Comparison of ENCODE assay signal across 1 cellular context in the genomic region with DNA sequence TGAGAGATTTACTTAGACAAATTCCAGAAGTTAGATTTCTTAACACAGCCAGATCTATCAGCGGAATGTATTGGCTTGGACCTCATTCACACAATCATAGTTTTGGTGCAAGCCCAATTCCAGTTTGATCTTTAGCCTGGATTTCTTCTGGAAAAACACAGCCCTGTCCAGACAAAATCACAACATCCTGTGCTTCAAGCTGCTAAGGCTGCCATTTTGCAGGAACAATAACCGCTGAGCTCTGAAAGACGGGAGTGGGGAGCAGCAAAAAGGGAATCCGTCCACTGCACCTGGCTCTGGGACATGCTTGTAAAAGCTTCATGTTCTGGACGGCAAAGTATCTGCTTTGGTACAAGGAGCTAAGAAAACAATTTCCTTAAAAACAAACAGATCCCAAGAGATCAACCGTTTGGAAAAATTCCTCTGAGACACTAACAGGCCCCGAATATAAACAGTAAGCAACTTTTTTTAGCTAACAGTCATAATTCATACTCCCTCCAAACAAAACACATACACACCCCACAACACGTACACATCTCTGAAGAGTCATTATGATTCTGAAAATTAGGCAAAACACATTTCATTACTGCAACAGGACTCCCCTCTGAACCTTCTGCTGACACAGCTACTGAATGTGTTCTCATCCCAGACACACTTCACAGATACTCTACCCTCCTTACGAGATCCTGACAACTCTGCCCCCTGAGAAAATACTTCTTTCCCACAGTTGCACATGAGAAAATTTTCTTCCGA.
TF ChIP-seq lines count a peak whose summit lies in the region.

No MANE protein-coding gene starts in this region.

TF ChIP-seq in WTC11, 78 proteins besides CTCF, POLR2A, EP300 and RAD21 (continued from another document):
- TF ChIP-seq, protein P1, sequence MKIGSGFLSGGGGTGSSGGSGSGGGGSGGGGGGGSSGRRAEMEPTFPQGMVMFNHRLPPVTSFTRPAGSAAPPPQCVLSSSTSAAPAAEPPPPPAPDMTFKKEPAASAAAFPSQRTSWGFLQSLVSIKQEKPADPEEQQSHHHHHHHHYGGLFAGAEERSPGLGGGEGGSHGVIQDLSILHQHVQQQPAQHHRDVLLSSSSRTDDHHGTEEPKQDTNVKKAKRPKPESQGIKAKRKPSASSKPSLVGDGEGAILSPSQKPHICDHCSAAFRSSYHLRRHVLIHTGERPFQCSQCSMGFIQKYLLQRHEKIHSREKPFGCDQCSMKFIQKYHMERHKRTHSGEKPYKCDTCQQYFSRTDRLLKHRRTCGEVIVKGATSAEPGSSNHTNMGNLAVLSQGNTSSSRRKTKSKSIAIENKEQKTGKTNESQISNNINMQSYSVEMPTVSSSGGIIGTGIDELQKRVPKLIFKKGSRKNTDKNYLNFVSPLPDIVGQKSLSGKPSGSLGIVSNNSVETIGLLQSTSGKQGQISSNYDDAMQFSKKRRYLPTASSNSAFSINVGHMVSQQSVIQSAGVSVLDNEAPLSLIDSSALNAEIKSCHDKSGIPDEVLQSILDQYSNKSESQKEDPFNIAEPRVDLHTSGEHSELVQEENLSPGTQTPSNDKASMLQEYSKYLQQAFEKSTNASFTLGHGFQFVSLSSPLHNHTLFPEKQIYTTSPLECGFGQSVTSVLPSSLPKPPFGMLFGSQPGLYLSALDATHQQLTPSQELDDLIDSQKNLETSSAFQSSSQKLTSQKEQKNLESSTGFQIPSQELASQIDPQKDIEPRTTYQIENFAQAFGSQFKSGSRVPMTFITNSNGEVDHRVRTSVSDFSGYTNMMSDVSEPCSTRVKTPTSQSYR (CRISPR knock-in tag; IDR thresholded peaks at IDR 0.05) = no peak
- TF ChIP-seq, protein P2, sequence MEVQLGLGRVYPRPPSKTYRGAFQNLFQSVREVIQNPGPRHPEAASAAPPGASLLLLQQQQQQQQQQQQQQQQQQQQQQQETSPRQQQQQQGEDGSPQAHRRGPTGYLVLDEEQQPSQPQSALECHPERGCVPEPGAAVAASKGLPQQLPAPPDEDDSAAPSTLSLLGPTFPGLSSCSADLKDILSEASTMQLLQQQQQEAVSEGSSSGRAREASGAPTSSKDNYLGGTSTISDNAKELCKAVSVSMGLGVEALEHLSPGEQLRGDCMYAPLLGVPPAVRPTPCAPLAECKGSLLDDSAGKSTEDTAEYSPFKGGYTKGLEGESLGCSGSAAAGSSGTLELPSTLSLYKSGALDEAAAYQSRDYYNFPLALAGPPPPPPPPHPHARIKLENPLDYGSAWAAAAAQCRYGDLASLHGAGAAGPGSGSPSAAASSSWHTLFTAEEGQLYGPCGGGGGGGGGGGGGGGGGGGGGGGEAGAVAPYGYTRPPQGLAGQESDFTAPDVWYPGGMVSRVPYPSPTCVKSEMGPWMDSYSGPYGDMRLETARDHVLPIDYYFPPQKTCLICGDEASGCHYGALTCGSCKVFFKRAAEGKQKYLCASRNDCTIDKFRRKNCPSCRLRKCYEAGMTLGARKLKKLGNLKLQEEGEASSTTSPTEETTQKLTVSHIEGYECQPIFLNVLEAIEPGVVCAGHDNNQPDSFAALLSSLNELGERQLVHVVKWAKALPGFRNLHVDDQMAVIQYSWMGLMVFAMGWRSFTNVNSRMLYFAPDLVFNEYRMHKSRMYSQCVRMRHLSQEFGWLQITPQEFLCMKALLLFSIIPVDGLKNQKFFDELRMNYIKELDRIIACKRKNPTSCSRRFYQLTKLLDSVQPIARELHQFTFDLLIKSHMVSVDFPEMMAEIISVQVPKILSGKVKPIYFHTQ (CRISPR knock-in tag; IDR thresholded peaks at IDR 0.05) = no peak
- TF ChIP-seq, protein P3, sequence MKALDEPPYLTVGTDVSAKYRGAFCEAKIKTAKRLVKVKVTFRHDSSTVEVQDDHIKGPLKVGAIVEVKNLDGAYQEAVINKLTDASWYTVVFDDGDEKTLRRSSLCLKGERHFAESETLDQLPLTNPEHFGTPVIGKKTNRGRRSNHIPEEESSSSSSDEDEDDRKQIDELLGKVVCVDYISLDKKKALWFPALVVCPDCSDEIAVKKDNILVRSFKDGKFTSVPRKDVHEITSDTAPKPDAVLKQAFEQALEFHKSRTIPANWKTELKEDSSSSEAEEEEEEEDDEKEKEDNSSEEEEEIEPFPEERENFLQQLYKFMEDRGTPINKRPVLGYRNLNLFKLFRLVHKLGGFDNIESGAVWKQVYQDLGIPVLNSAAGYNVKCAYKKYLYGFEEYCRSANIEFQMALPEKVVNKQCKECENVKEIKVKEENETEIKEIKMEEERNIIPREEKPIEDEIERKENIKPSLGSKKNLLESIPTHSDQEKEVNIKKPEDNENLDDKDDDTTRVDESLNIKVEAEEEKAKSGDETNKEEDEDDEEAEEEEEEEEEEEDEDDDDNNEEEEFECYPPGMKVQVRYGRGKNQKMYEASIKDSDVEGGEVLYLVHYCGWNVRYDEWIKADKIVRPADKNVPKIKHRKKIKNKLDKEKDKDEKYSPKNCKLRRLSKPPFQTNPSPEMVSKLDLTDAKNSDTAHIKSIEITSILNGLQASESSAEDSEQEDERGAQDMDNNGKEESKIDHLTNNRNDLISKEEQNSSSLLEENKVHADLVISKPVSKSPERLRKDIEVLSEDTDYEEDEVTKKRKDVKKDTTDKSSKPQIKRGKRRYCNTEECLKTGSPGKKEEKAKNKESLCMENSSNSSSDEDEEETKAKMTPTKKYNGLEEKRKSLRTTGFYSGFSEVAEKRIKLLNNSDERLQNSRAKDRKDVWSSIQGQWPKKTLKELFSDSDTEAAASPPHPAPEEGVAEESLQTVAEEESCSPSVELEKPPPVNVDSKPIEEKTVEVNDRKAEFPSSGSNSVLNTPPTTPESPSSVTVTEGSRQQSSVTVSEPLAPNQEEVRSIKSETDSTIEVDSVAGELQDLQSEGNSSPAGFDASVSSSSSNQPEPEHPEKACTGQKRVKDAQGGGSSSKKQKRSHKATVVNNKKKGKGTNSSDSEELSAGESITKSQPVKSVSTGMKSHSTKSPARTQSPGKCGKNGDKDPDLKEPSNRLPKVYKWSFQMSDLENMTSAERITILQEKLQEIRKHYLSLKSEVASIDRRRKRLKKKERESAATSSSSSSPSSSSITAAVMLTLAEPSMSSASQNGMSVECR (CRISPR knock-in tag; IDR thresholded peaks at IDR 0.05; ENCODE audit: borderline replicate concordance) = no peak
- no peak for TF ChIP-seq CREB1 (CRISPR knock-in tag; IDR thresholded peaks at IDR 0.05)
- TF ChIP-seq MXD4 (CRISPR knock-in tag; IDR thresholded peaks at IDR 0.05; ENCODE audit: borderline replicate concordance) = no peak
- no peak for TF ChIP-seq E2F4 (CRISPR knock-in tag; IDR thresholded peaks at IDR 0.05; ENCODE audit: borderline replicate concordance, low read depth)
- TF ChIP-seq FOXK1 (CRISPR knock-in tag; IDR thresholded peaks at IDR 0.05) = no peak
- no peak for TF ChIP-seq TP53 (CRISPR knock-in tag; IDR thresholded peaks at IDR 0.05)
TF ChIP-seq in WTC11: peak in this region for 0.
